15 cellular contexts compared by ENCODE assay signal in the genomic region with DNA sequence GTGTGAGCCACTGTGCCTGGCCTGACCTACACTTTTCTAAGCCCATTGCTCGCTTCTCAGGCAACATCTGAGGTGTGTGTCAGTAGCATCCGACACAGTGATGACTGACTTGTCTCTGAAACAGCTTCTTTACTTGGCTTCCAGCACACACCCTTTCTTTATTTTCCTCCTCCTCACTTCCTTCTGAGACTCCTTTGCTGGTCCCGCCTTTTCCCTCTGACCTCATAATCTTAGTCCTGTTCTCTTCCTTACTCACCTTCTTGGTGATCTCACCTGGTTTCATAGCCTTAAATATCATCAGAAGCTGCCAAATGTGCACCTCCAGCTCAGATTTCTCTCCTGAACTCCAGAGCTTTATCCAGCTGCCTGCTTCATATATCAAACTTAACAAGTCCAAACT.
DNase-seq lines count a peak whose midpoint lies in the region; ATAC-seq and TF ChIP-seq lines count a peak whose summit lies in the region.
"Had no signal": no experiment of that assay in that cellular context is flagged by ENCODE, and none has a peak within 500 bp of the region (broad histone marks: within the 10 kb centered on the region; RNA-seq: fewer than 3 reads in every experiment).

No MANE protein-coding gene starts in this region.

- H3K36me3 Mint-ChIP-seq in activated CD4-positive, alpha-beta T cell treated with anti-CD3 and anti-CD28 coated beads for 36 hours (ENCODE audit: low read depth) = no peaks in the 10 kb centered on the region
- H3K36me3 Mint-ChIP-seq in IgD-negative memory B cell = peaks cover 6% of the 10 kb centered on the region
- H3K36me3 Mint-ChIP-seq in dendritic cell treated with granulocyte-macrophage colony-stimulating factor and Interleukin-4, amounts not matched to agents 40 ng/mL and 50 ng/mL, for 4 days (ENCODE audit: low read depth) = no peaks in the 10 kb centered on the region
- no peaks in the 10 kb centered on the region for H3K36me3 Mint-ChIP-seq in nephron (ENCODE audit: low read depth)
- no peaks in the 10 kb centered on the region for H3K36me3 Mint-ChIP-seq in osteocyte (ENCODE audit: unreplicated experiment)

- intact Hi-C loops in activated CD4-positive, alpha-beta T cell treated with anti-CD3 and anti-CD28 coated beads for 36 hours (cut with DNase I, micrococcal nuclease) = loop anchor here (5.0 to 10.0 kb wide), 3 partner anchors 366 to 624 kb away; a partner anchor contains a TSS
- intact Hi-C loops in dendritic cell treated with granulocyte-macrophage colony-stimulating factor and Interleukin-4, amounts not matched to agents 40 ng/mL and 50 ng/mL, for 4 days (cut with micrococcal nuclease) = loop anchor here (5.0 kb wide), 2 partner anchors 66 to 69 kb away; a partner anchor contains a TSS

- no peak overlapping the region for H3K4me3 Mint-ChIP-seq in activated CD4-positive, alpha-beta T cell treated with anti-CD3 and anti-CD28 coated beads for 36 hours
- H3K4me3 Mint-ChIP-seq in IgD-negative memory B cell = peak overlapping the region in 1 of 4 donors; percentile 7
- H3K4me3 Mint-ChIP-seq in dendritic cell treated with granulocyte-macrophage colony-stimulating factor and Interleukin-4, amounts not matched to agents 40 ng/mL and 50 ng/mL, for 4 days = no peak overlapping the region
- no peak overlapping the region for H3K4me3 Mint-ChIP-seq in nephron
- H3K4me3 Mint-ChIP-seq in osteocyte (ENCODE audit: unreplicated experiment) = no peak overlapping the region
- H3K4me3 Mint-ChIP-seq: CD4-positive, alpha-beta T cell had no signal

- H3K27ac Mint-ChIP-seq in activated CD4-positive, alpha-beta T cell treated with anti-CD3 and anti-CD28 coated beads for 36 hours = peak overlapping the region; percentile 74
- H3K27ac Mint-ChIP-seq in IgD-negative memory B cell = peak overlapping the region in 2 of 3 donors; percentile 72 to 77
- H3K27ac Mint-ChIP-seq in dendritic cell treated with granulocyte-macrophage colony-stimulating factor and Interleukin-4, amounts not matched to agents 40 ng/mL and 50 ng/mL, for 4 days = peak overlapping the region; percentile 64
- peak overlapping the region in 2 of 3 experiments; percentile 19 to 75 for H3K27ac Mint-ChIP-seq in nephron
- H3K27ac Mint-ChIP-seq in osteocyte (ENCODE audit: unreplicated experiment) = no peak overlapping the region
- H3K27ac Mint-ChIP-seq: CD4-positive, alpha-beta T cell had no signal

- peaks cover 72% of the 10 kb centered on the region for H3K4me1 Mint-ChIP-seq in activated CD4-positive, alpha-beta T cell treated with anti-CD3 and anti-CD28 coated beads for 36 hours
- H3K4me1 Mint-ChIP-seq in IgD-negative memory B cell (peaks cover 48 to 62% (median 58%) of the 10 kb centered on the region in 3 donors), nephron (peaks cover 25% of the 10 kb centered on the region), osteocyte (ENCODE audit: unreplicated experiment) (peaks cover 12% of the 10 kb centered on the region)
- H3K4me1 Mint-ChIP-seq in dendritic cell treated with granulocyte-macrophage colony-stimulating factor and Interleukin-4, amounts not matched to agents 40 ng/mL and 50 ng/mL, for 4 days (ENCODE audit: low read depth) = peaks cover 50% of the 10 kb centered on the region

- CTCF ChIA-PET in activated CD4-positive, alpha-beta T cell treated with anti-CD3 and anti-CD28 coated beads for 36 hours (lab: Charles Lee) = interaction anchor here (0.7 to 1.5 kb wide), 5 partner anchors 11 to 611 kb away, joined by 3 to 7 read pairs (median 3); no protein-coding TSS in a partner anchor

- no peak for TF ChIP-seq CTCF in nephron (IDR thresholded peaks at IDR 0.05; ENCODE audit: unreplicated experiment in 3 of 3)
- TF ChIP-seq CTCF in GM10266 (IDR thresholded peaks at IDR 0.05; ENCODE audit: control insufficient read depth, insufficient read depth, low read depth, missing control alignments) = no peak
- TF ChIP-seq CTCF in osteocyte (IDR thresholded peaks at IDR 0.05) = no peak

- DNase-seq in activated CD4-positive, alpha-beta T cell treated with anti-CD3 and anti-CD28 coated beads for 36 hours = peak; percentile 26
- DNase-seq in activated CD4-positive, alpha-beta T cell treated with anti-CD3 and anti-CD28 coated beads, Interleukin-2, amount 50 U/mL, for 48 hours = no peak
- DNase-seq in middle frontal gyrus (ENCODE audit: extremely low spot score, low spot score) (no peak), GM10266 (ENCODE audit: extremely low spot score) (no peak), osteocyte (ENCODE audit: extremely low spot score, unreplicated experiment) (no peak)
- DNase-seq: amygdala; CD4-positive, alpha-beta T cell; NCI-H187 treated with DMSO at 0.1 percent for 48 hours; NCI-H526 treated with DMSO at 0.1 percent for 48 hours; sigmoid colon; stimulated activated CD4-positive, alpha-beta T cell treated with anti-CD3 and anti-CD28 coated beads, Interleukin-4, amount 100 ng/mL, for 4 hours; upper lobe of left lung had no signal

- no peak for ATAC-seq in activated CD4-positive, alpha-beta T cell treated with anti-CD3 and anti-CD28 coated beads for 36 hours

- H3K9me3 Mint-ChIP-seq in activated CD4-positive, alpha-beta T cell treated with anti-CD3 and anti-CD28 coated beads for 36 hours (ENCODE audit: low read depth) = no peaks in the 10 kb centered on the region
- H3K9me3 Mint-ChIP-seq in IgD-negative memory B cell = no peaks in the 10 kb centered on the region
- no peaks in the 10 kb centered on the region for H3K9me3 Mint-ChIP-seq in dendritic cell treated with granulocyte-macrophage colony-stimulating factor and Interleukin-4, amounts not matched to agents 40 ng/mL and 50 ng/mL, for 4 days
- no peaks in the 10 kb centered on the region for H3K9me3 Mint-ChIP-seq in nephron
- no peaks in the 10 kb centered on the region for H3K9me3 Mint-ChIP-seq in osteocyte (ENCODE audit: unreplicated experiment)
- H3K9me3 Mint-ChIP-seq: CD4-positive, alpha-beta T cell had no signal

- POLR2A ChIA-PET in activated CD4-positive, alpha-beta T cell treated with anti-CD3 and anti-CD28 coated beads for 36 hours (lab: Charles Lee) = interaction anchor here (0.6 to 1.2 kb wide), 2 partner anchors 8 to 117 kb away, joined by 4 to 6 read pairs; no protein-coding TSS in a partner anchor

- H3K27me3 Mint-ChIP-seq in activated CD4-positive, alpha-beta T cell treated with anti-CD3 and anti-CD28 coated beads for 36 hours = no peaks in the 10 kb centered on the region
- H3K27me3 Mint-ChIP-seq in IgD-negative memory B cell (no peaks in the 10 kb centered on the region), nephron (ENCODE audit: low read depth) (no peaks in the 10 kb centered on the region), osteocyte (ENCODE audit: unreplicated experiment) (no peaks in the 10 kb centered on the region)
- H3K27me3 Mint-ChIP-seq in dendritic cell treated with granulocyte-macrophage colony-stimulating factor and Interleukin-4, amounts not matched to agents 40 ng/mL and 50 ng/mL, for 4 days = no peaks in the 10 kb centered on the region
- H3K27me3 Mint-ChIP-seq: CD4-positive, alpha-beta T cell had no signal
